21 cellular contexts compared by ENCODE assay signal in the genomic region with DNA sequence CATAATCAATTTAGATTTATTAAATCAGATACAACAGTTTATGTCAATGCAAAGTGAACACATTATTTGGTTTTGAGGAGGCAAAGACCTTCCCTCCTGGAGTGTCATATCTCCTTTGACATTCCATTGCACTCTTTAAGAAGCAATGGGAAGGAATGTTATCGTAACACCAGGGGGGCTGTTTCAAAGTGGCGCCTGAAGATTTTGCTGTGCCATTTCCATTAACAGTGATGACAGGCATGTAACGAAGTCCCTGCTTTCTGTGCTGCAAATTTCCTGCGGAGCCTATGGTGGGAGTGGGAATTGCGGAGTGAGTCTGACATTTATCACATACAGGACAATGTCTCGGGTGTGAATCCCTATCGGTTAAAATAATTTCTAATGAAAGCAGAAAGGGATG.
"Had no signal": no experiment of that assay in that cellular context is flagged by ENCODE, and none has a peak within 500 bp of the region (broad histone marks: within the 10 kb centered on the region; RNA-seq: fewer than 3 reads in every experiment).

No MANE protein-coding gene starts in this region.

- H3K27ac Mint-ChIP-seq: effector memory CD8-positive, alpha-beta T cell; natural killer cell treated with Interleukin-12 subunit alpha and Interleukin-12 subunit beta and Interleukin-15 and Interleukin-18, amount 100 ng/mL, for 72 hours; stimulated activated naive B cell treated with anti-CD40 and anti-IgM and Interleukin-4, amounts not matched to agents 10 μg/mL and 1 μg/mL and 100 μg/mL, for 72 hours; stimulated activated naive CD8-positive, alpha-beta T cell treated with anti-CD3 and anti-CD28 coated beads, Interleukin-15, amount 100 ng/mL, for 72 hours had no signal

- H3K36me3 ChIP-seq: esophagus squamous epithelium, gastroesophageal sphincter, sigmoid colon, tibial nerve, upper lobe of right lung, vagina had no signal

- H3K27me3 Mint-ChIP-seq: effector memory CD8-positive, alpha-beta T cell; natural killer cell treated with Interleukin-12 subunit alpha and Interleukin-12 subunit beta and Interleukin-15 and Interleukin-18, amount 100 ng/mL, for 72 hours; stimulated activated naive B cell treated with anti-CD40 and anti-IgM and Interleukin-4, amounts not matched to agents 10 μg/mL and 1 μg/mL and 100 μg/mL, for 72 hours; stimulated activated naive CD8-positive, alpha-beta T cell treated with anti-CD3 and anti-CD28 coated beads, Interleukin-15, amount 100 ng/mL, for 72 hours had no signal

- DNase-seq: cortex of kidney; effector memory CD8-positive, alpha-beta T cell; esophagus squamous epithelium; foreskin fibroblast; glutamatergic neuron; midbrain; psoas muscle; sigmoid colon; stimulated activated CD4-positive, alpha-beta T cell treated with anti-CD3 and anti-CD28 coated beads, Interleukin-2, amount 100 ng/mL, for 24 hours; stimulated activated CD4-positive, alpha-beta T cell treated with anti-CD3 and anti-CD28 coated beads, Interleukin-4, amount 100 ng/mL, for 4 hours; stimulated activated naive B cell treated with anti-CD40 and anti-IgM and Interleukin-4, amounts not matched to agents 10 μg/mL and 1 μg/mL and 100 μg/mL, for 72 hours; stimulated activated naive CD8-positive, alpha-beta T cell treated with anti-CD3 and anti-CD28 coated beads, Interleukin-15, amount 100 ng/mL, for 72 hours; testis; upper lobe of right lung had no signal

- H2AFZ ChIP-seq: parathyroid adenoma had no signal

- ATAC-seq: effector memory CD8-positive, alpha-beta T cell; gastroesophageal sphincter; left lobe of liver; natural killer cell treated with Interleukin-12 subunit alpha and Interleukin-12 subunit beta and Interleukin-15 and Interleukin-18, amount 100 ng/mL, for 72 hours; psoas muscle; stimulated activated naive B cell treated with anti-CD40 and anti-IgM and Interleukin-4, amounts not matched to agents 10 μg/mL and 1 μg/mL and 100 μg/mL, for 72 hours; upper lobe of right lung had no signal

- H3K4me1 Mint-ChIP-seq: stimulated activated naive CD8-positive, alpha-beta T cell treated with anti-CD3 and anti-CD28 coated beads, Interleukin-15, amount 100 ng/mL, for 72 hours had no signal

- H3K79me2 ChIP-seq: parathyroid adenoma had no signal

- H3K9ac ChIP-seq: parathyroid adenoma had no signal

- H3K27me3 ChIP-seq: sigmoid colon, testis, tibial nerve, upper lobe of right lung, vagina had no signal

- H3K4me3 ChIP-seq: esophagus squamous epithelium, gastroesophageal sphincter, psoas muscle, sigmoid colon, skin epidermis, testis, tibial nerve, upper lobe of right lung, vagina had no signal

- H3K9me3 ChIP-seq: esophagus squamous epithelium, gastroesophageal sphincter, psoas muscle, sigmoid colon, testis, tibial nerve, upper lobe of right lung, vagina had no signal

- H3K36me3 Mint-ChIP-seq: natural killer cell treated with Interleukin-12 subunit alpha and Interleukin-12 subunit beta and Interleukin-15 and Interleukin-18, amount 100 ng/mL, for 72 hours had no signal

- H3K4me1 ChIP-seq: esophagus squamous epithelium, gastroesophageal sphincter, parathyroid adenoma, psoas muscle, sigmoid colon, testis, tibial nerve, upper lobe of right lung, vagina had no signal

- H3K4me3 Mint-ChIP-seq: effector memory CD8-positive, alpha-beta T cell; natural killer cell treated with Interleukin-12 subunit alpha and Interleukin-12 subunit beta and Interleukin-15 and Interleukin-18, amount 100 ng/mL, for 72 hours; stimulated activated naive B cell treated with anti-CD40 and anti-IgM and Interleukin-4, amounts not matched to agents 10 μg/mL and 1 μg/mL and 100 μg/mL, for 72 hours; stimulated activated naive CD8-positive, alpha-beta T cell treated with anti-CD3 and anti-CD28 coated beads, Interleukin-15, amount 100 ng/mL, for 72 hours had no signal

- H3K27ac ChIP-seq: esophagus squamous epithelium, gastroesophageal sphincter, parathyroid adenoma, psoas muscle, sigmoid colon, skin epidermis, testis, tibial nerve, upper lobe of right lung, vagina had no signal
